In genomic region chr1:43908226-43908625, GRCh38 we compare ENCODE assay signal across 25 cellular contexts. TPM values are rescaled to one million over a fixed set of nuclear protein-coding genes. Genes with fewer than 3 reads are reported as not detected.
"Had no signal": no experiment of that assay in that cellular context is flagged by ENCODE, and none has a peak within 500 bp of the region (broad histone marks: within the 10 kb centered on the region; RNA-seq: fewer than 3 reads in every experiment).

No MANE protein-coding gene starts in this region.

- H3K4me3 ChIP-seq: left ventricle myocardium inferior, lung, mucosa of descending colon, ovary, right atrium auricular region, right lobe of liver, smooth muscle cell, stomach, testis, thyroid gland, transverse colon, upper lobe of right lung had no signal

- H3K4me1 Mint-ChIP-seq: immature natural killer cell; stimulated activated naive B cell treated with anti-CD40 and anti-IgM and Interleukin-4, amounts not matched to agents 10 μg/mL and 1 μg/mL and 100 μg/mL, for 72 hours had no signal

- H3K4me3 Mint-ChIP-seq: immature natural killer cell; natural killer cell treated with Interleukin-12 subunit alpha and Interleukin-12 subunit beta and Interleukin-15 and Interleukin-18, amount 100 ng/mL, for 72 hours; stimulated activated naive B cell treated with anti-CD40 and anti-IgM and Interleukin-4, amounts not matched to agents 10 μg/mL and 1 μg/mL and 100 μg/mL, for 72 hours had no signal

- H3K36me3 Mint-ChIP-seq: natural killer cell treated with Interleukin-12 subunit alpha and Interleukin-12 subunit beta and Interleukin-15 and Interleukin-18, amount 100 ng/mL, for 72 hours had no signal

- H3K27ac ChIP-seq: left ventricle myocardium inferior, ovary, right atrium auricular region, right lobe of liver, stomach, testis, thyroid gland, transverse colon, upper lobe of right lung had no signal

- DNase-seq: hypothalamus; immature natural killer cell; left ventricle myocardium inferior; midbrain; mucosa of descending colon; naive thymus-derived CD4-positive, alpha-beta T cell; ovary; right lobe of liver; stimulated activated CD4-positive, alpha-beta T cell treated with anti-CD3 and anti-CD28 coated beads, Interleukin-15, amount 100 ng/mL, for 24 hours; stimulated activated CD4-positive, alpha-beta T cell treated with anti-CD3 and anti-CD28 coated beads, Interleukin-2, amount 100 ng/mL, for 24 hours; stimulated activated CD4-positive, alpha-beta T cell treated with anti-CD3 and anti-CD28 coated beads, Interleukin-4, amount 100 ng/mL, for 1 hour; stimulated activated naive B cell treated with anti-CD40 and anti-IgM and Interleukin-4, amounts not matched to agents 10 μg/mL and 1 μg/mL and 100 μg/mL, for 72 hours; stimulated activated naive CD8-positive, alpha-beta T cell treated with anti-CD3 and anti-CD28 coated beads, Interleukin-15, Interleukin-2, amounts not matched to agents 100 U/mL and 50 U/mL, for 24 hours; stomach; testis; thyroid gland; transverse colon; upper lobe of right lung had no signal

- ATAC-seq: mucosa of descending colon; naive thymus-derived CD4-positive, alpha-beta T cell; natural killer cell treated with Interleukin-12 subunit alpha and Interleukin-12 subunit beta and Interleukin-15 and Interleukin-18, amount 100 ng/mL, for 72 hours; right lobe of liver; stimulated activated naive B cell treated with anti-CD40 and anti-IgM and Interleukin-4, amounts not matched to agents 10 μg/mL and 1 μg/mL and 100 μg/mL, for 72 hours; stimulated activated naive CD8-positive, alpha-beta T cell treated with anti-CD3 and anti-CD28 coated beads, Interleukin-15, Interleukin-2, amounts not matched to agents 100 U/mL and 50 U/mL, for 24 hours; upper lobe of right lung had no signal

- H3K9me3 ChIP-seq: left ventricle myocardium inferior, mucosa of descending colon, ovary, right atrium auricular region, right lobe of liver, stomach, testis, thyroid gland, transverse colon, upper lobe of right lung had no signal

- H3K9me3 Mint-ChIP-seq: immature natural killer cell; naive thymus-derived CD4-positive, alpha-beta T cell; natural killer cell treated with Interleukin-12 subunit alpha and Interleukin-12 subunit beta and Interleukin-15 and Interleukin-18, amount 100 ng/mL, for 72 hours; stimulated activated naive B cell treated with anti-CD40 and anti-IgM and Interleukin-4, amounts not matched to agents 10 μg/mL and 1 μg/mL and 100 μg/mL, for 72 hours had no signal

- H3K27ac Mint-ChIP-seq: natural killer cell treated with Interleukin-12 subunit alpha and Interleukin-12 subunit beta and Interleukin-15 and Interleukin-18, amount 100 ng/mL, for 72 hours; progenitor cell of endocrine pancreas; stimulated activated naive B cell treated with anti-CD40 and anti-IgM and Interleukin-4, amounts not matched to agents 10 μg/mL and 1 μg/mL and 100 μg/mL, for 72 hours had no signal

- H3K27me3 Mint-ChIP-seq: naive thymus-derived CD4-positive, alpha-beta T cell; natural killer cell treated with Interleukin-12 subunit alpha and Interleukin-12 subunit beta and Interleukin-15 and Interleukin-18, amount 100 ng/mL, for 72 hours; stimulated activated naive B cell treated with anti-CD40 and anti-IgM and Interleukin-4, amounts not matched to agents 10 μg/mL and 1 μg/mL and 100 μg/mL, for 72 hours had no signal

RNA-seq across cellular contexts. Expression of gene ARTN, which starts 25.4 kb away (rescaled TPM):
- total RNA-seq: pulmonary artery endothelial cell, skeletal muscle tissue had no signal
- polyA plus RNA-seq: immature natural killer cell; naive thymus-derived CD4-positive, alpha-beta T cell had no signal
